In the genomic region with DNA sequence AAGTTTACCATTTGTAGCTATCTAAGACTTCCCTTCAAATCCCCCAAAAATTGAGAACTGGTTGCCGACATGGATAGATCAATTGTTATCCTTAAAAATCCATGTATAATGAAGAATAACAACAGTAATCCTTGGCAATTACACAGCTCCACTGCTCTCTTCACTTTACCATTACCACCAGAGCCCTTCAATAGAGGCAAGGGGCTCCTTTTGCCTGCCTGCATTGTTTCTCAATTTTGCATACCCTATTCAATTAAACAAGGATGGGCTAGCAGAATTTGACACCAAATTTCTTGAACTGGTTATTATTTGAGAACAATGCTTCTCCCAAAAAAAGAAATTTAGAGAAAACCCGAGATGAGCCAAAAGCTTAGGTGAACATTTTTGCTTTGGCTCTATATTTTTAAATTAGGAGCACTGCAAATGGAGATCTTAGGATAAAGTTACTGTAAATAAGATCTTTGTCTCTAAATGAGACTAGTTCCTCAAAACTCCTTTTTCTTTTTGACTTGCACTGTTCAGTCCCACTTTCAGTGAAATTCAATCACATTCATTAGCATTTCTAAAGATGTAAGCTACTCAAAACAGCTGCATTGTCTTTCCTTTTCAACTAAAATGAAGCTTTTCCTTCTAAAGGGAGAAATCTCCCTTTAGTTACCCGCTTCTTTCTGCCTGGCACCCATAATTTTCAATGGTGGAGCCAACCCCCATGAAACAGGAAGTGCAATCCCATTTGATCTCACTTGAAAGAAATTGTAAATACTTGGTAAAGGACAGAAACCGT, we compare ENCODE assay signal across 21 cellular contexts.
"Had no signal": no experiment of that assay in that cellular context is flagged by ENCODE, and none has a peak within 500 bp of the region (broad histone marks: within the 10 kb centered on the region; RNA-seq: fewer than 3 reads in every experiment).

No MANE protein-coding gene starts in this region.

- H3K4me1 Mint-ChIP-seq: activated CD4-positive, alpha-beta T cell treated with anti-CD3 and anti-CD28 coated beads, Interleukin-2, amount 10 ng/mL, durations not matched to agents 7 days and 5 days; activated naive CD8-positive, alpha-beta T cell treated with anti-CD3 and anti-CD28 coated beads, Interleukin-2, amount 50 U/mL, for 24 hours; T-helper 17 cell had no signal

- H3K27me3 ChIP-seq: brain microvascular endothelial cell, cardiac muscle cell had no signal

- DNase-seq: activated CD4-positive, alpha-beta memory T cell treated with anti-CD3 and anti-CD28 coated beads for 36 hours; activated CD4-positive, alpha-beta T cell treated with anti-CD3 and anti-CD28 coated beads, Interleukin-2, amount 10 ng/mL, durations not matched to agents 7 days and 5 days; activated CD4-positive, CD25-positive, alpha-beta regulatory T cell; activated CD8-positive, alpha-beta memory T cell treated with anti-CD3 and anti-CD28 coated beads for 24 hours; activated effector memory CD4-positive, alpha-beta T cell treated with anti-CD3 and anti-CD28 coated beads, Interleukin-2, amount 50 U/mL, for 16 hours; activated naive CD4-positive, alpha-beta T cell treated with Interleukin-2 at 50 U/mL for 16 hours; activated naive CD8-positive, alpha-beta T cell treated with anti-CD3 and anti-CD28 coated beads, Interleukin-2, amount 50 U/mL, for 24 hours; activated T-cell treated with anti-CD3 and anti-CD28 coated beads, Interleukin-2, amount 50 U/mL, for 4 hours; amniotic stem cell; brain microvascular endothelial cell; NCI-H1105 treated with DMSO at 0.1 percent for 48 hours; NCI-H1436 treated with DMSO at 0.1 percent for 48 hours; NCI-H187; NCI-H2081; NCI-H510A treated with DMSO at 0.1 percent for 48 hours; PC-3; SHP77; T-helper 17 cell; T-helper 9 cell had no signal

- H3K27ac ChIP-seq: brain microvascular endothelial cell, cardiac muscle cell had no signal

- H3K36me3 ChIP-seq: brain microvascular endothelial cell, cardiac muscle cell had no signal

- H3K36me3 Mint-ChIP-seq: activated CD4-positive, alpha-beta memory T cell treated with anti-CD3 and anti-CD28 coated beads for 36 hours; activated naive CD4-positive, alpha-beta T cell treated with anti-CD3 and anti-CD28 coated beads, Interleukin-2, amount 50 U/mL, for 72 hours had no signal

- H3K27ac Mint-ChIP-seq: activated CD4-positive, alpha-beta memory T cell treated with anti-CD3 and anti-CD28 coated beads for 36 hours; activated CD4-positive, alpha-beta T cell treated with anti-CD3 and anti-CD28 coated beads, Interleukin-2, amount 10 ng/mL, durations not matched to agents 7 days and 5 days; activated naive CD4-positive, alpha-beta T cell treated with anti-CD3 and anti-CD28 coated beads, Interleukin-2, amount 50 U/mL, for 72 hours; activated naive CD8-positive, alpha-beta T cell treated with anti-CD3 and anti-CD28 coated beads, Interleukin-2, amount 50 U/mL, for 24 hours; T-helper 17 cell had no signal

- ATAC-seq: activated naive CD4-positive, alpha-beta T cell treated with anti-CD3 and anti-CD28 coated beads, Interleukin-2, amount 50 U/mL, for 72 hours; activated naive CD8-positive, alpha-beta T cell treated with anti-CD3 and anti-CD28 coated beads, Interleukin-2, amount 50 U/mL, for 24 hours; activated T-cell treated with anti-CD3 and anti-CD28 coated beads, Interleukin-2, amount 50 U/mL, for 4 hours; PC-3; T-helper 17 cell had no signal

- H3K27me3 Mint-ChIP-seq: activated CD4-positive, alpha-beta memory T cell treated with anti-CD3 and anti-CD28 coated beads for 36 hours; activated CD4-positive, alpha-beta T cell treated with anti-CD3 and anti-CD28 coated beads, Interleukin-2, amount 10 ng/mL, durations not matched to agents 7 days and 5 days had no signal

- H3K9me3 Mint-ChIP-seq: activated CD4-positive, alpha-beta memory T cell treated with anti-CD3 and anti-CD28 coated beads for 36 hours; activated CD4-positive, alpha-beta T cell treated with anti-CD3 and anti-CD28 coated beads, Interleukin-2, amount 10 ng/mL, durations not matched to agents 7 days and 5 days; activated naive CD8-positive, alpha-beta T cell treated with anti-CD3 and anti-CD28 coated beads, Interleukin-2, amount 50 U/mL, for 24 hours; activated T-cell treated with anti-CD3 and anti-CD28 coated beads, Interleukin-2, amount 50 U/mL, for 4 hours had no signal

- H3K4me3 Mint-ChIP-seq: activated CD4-positive, alpha-beta memory T cell treated with anti-CD3 and anti-CD28 coated beads for 36 hours; activated CD4-positive, alpha-beta T cell treated with anti-CD3 and anti-CD28 coated beads, Interleukin-2, amount 10 ng/mL, durations not matched to agents 7 days and 5 days; activated naive CD8-positive, alpha-beta T cell treated with anti-CD3 and anti-CD28 coated beads, Interleukin-2, amount 50 U/mL, for 24 hours; activated T-cell treated with anti-CD3 and anti-CD28 coated beads, Interleukin-2, amount 50 U/mL, for 4 hours; T-helper 17 cell had no signal

- H3K4me3 ChIP-seq: cardiac muscle cell had no signal
